In the genomic region with DNA sequence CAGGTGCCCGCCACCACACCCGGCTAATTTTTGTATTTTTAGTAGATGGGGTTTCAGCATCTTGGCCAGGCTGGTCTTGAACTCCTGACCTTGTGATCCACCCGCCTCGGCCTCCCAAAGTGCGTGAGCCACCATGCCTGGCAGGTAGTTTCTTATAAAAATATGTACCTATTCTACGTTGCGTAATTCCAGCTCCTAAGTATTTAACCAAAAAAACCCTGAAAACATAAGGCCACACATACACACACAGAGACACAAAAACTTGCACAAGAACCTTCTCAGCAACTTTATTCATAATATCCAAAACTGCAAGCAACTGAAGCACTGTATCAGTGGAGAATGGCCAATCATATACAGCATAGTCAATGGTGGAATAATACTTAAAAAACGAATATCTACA, we compare ENCODE assay signal across 1 cellular context.
TF ChIP-seq lines count a peak whose summit lies in the region.

No MANE protein-coding gene starts in this region.

TF ChIP-seq in HepG2, 621 proteins besides CTCF, POLR2A, EP300 and RAD21:
- no peak for TF ChIP-seq ZNF720 (CRISPR knock-in tag; IDR thresholded peaks at IDR 0.05)
- TF ChIP-seq, protein P1, sequence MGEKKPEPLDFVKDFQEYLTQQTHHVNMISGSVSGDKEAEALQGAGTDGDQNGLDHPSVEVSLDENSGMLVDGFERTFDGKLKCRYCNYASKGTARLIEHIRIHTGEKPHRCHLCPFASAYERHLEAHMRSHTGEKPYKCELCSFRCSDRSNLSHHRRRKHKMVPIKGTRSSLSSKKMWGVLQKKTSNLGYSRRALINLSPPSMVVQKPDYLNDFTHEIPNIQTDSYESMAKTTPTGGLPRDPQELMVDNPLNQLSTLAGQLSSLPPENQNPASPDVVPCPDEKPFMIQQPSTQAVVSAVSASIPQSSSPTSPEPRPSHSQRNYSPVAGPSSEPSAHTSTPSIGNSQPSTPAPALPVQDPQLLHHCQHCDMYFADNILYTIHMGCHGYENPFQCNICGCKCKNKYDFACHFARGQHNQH (CRISPR knock-in tag; IDR thresholded peaks at IDR 0.05) = no peak
- TF ChIP-seq SRF (IDR thresholded peaks at IDR 0.05; ENCODE audit: low read depth, low read length) = no peak
- peak; percentile 54; the same call in 1 of the 2 replicates for TF ChIP-seq CEBPB (IDR thresholded peaks at IDR 0.05; ENCODE audit: borderline replicate concordance, low read depth, low read length)
- TF ChIP-seq PLRG1 (conservative IDR thresholded peaks at IDR 0.05) = no peak
- 0 out of 2 replicates have a peak, but pooled peaks have one; percentile 29 for TF ChIP-seq CEBPG (CRISPR knock-in tag; IDR thresholded peaks at IDR 0.05)
- TF ChIP-seq, protein P2, sequence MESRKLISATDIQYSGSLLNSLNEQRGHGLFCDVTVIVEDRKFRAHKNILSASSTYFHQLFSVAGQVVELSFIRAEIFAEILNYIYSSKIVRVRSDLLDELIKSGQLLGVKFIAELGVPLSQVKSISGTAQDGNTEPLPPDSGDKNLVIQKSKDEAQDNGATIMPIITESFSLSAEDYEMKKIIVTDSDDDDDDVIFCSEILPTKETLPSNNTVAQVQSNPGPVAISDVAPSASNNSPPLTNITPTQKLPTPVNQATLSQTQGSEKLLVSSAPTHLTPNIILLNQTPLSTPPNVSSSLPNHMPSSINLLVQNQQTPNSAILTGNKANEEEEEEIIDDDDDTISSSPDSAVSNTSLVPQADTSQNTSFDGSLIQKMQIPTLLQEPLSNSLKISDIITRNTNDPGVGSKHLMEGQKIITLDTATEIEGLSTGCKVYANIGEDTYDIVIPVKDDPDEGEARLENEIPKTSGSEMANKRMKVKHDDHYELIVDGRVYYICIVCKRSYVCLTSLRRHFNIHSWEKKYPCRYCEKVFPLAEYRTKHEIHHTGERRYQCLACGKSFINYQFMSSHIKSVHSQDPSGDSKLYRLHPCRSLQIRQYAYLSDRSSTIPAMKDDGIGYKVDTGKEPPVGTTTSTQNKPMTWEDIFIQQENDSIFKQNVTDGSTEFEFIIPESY (CRISPR knock-in tag; IDR thresholded peaks at IDR 0.05) = peak; percentile 41; the same call in 1 of the 2 replicates
- no peak for TF ChIP-seq HDAC1 (CRISPR knock-in tag; IDR thresholded peaks at IDR 0.05)
- TF ChIP-seq, protein P3, sequence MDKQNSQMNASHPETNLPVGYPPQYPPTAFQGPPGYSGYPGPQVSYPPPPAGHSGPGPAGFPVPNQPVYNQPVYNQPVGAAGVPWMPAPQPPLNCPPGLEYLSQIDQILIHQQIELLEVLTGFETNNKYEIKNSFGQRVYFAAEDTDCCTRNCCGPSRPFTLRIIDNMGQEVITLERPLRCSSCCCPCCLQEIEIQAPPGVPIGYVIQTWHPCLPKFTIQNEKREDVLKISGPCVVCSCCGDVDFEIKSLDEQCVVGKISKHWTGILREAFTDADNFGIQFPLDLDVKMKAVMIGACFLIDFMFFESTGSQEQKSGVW (CRISPR knock-in tag; IDR thresholded peaks at IDR 0.05; ENCODE audit: borderline replicate concordance) = no peak
